ENCODE assay signal across 13 cellular contexts in genomic region chr2:52135235-52135634, GRCh38.
"Had no signal": no experiment of that assay in that cellular context is flagged by ENCODE, and none has a peak within 500 bp of the region (broad histone marks: within the 10 kb centered on the region; RNA-seq: fewer than 3 reads in every experiment).

No MANE protein-coding gene starts in this region.

- H3K36me3 ChIP-seq: lower lobe of right lung, ovary had no signal

- H3K27ac ChIP-seq: coronary artery, lower lobe of right lung, ovary had no signal

- FAIRE-seq: astrocyte, endothelial cell of umbilical vein had no signal

- H3K4me1 ChIP-seq: lower lobe of right lung had no signal

- H3K27me3 ChIP-seq: ovary had no signal

- DNase-seq: activated CD4-positive, alpha-beta memory T cell treated with anti-CD3 and anti-CD28 coated beads for 36 hours; activated CD4-positive, alpha-beta T cell treated with anti-CD3 and anti-CD28 coated beads for 1 hour; activated naive CD8-positive, alpha-beta T cell treated with anti-CD3 and anti-CD28 coated beads, Interleukin-2, amount 10 ng/mL, durations not matched to agents 7 days and 5 days; activated T-cell treated with anti-CD3 and anti-CD28 coated beads, Interleukin-2, amount 50 U/mL, for 48 hours; caudate nucleus; effector CD4-positive, alpha-beta T cell; lower lobe of right lung; ovary; stimulated activated CD4-positive, alpha-beta T cell treated with anti-CD3 and anti-CD28 coated beads, Interleukin-4, amount 100 ng/mL, for 1 hour; stimulated activated CD8-positive, alpha-beta memory T cell treated with anti-CD3 and anti-CD28 coated beads, Interleukin-4, amount 100 ng/mL, for 48 hours had no signal

- H3K9me3 ChIP-seq: lower lobe of right lung, ovary had no signal

- H3K4me3 ChIP-seq: coronary artery, lower lobe of right lung, ovary had no signal
